Comparison of ENCODE assay signal across 1 cellular context in the genomic region with DNA sequence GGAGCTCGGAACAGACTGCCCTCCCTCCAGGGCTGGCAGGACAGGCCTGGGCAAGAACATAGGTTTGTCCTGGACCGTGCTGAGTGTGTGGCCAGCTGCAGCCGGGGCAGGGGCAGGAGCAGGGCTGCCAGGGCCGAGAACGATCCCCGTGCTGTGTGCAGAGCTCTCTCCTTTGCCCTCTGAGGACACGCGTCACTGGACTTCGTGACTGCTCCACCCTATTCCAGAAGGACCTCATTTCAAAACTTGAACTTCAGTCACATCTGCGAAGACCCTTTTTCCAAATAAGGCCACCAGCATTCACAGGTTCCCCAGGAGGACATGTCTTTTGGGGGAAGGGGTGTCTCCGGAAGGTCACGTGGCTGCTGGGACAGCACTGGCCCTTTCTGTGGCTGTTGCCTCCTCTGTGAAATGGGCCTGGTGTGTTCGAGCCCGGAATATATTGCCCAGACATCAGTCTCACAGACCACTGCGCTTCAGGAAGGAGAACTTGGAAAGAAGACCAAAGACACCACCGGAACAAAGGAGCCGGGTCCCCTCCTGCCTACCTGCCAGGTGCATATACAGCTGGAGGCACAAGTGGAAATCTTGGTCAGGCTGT.
TF ChIP-seq lines count a peak whose summit lies in the region.

No MANE protein-coding gene starts in this region.

TF ChIP-seq in HepG2, 621 proteins besides CTCF, POLR2A, EP300 and RAD21 (continued from another document and continues in another):
- TF ChIP-seq ZNF674 (CRISPR knock-in tag; IDR thresholded peaks at IDR 0.05; ENCODE audit: low read depth) (no peak), SSRP1 (CRISPR knock-in tag; IDR thresholded peaks at IDR 0.05) (0 out of 2 replicates have a peak, but pooled peaks have one; percentile 42), YEATS4 (CRISPR knock-in tag; IDR thresholded peaks at IDR 0.05; ENCODE audit: borderline replicate concordance) (no peak), SRF (IDR thresholded peaks at IDR 0.05; ENCODE audit: low read depth, low read length) (peak; percentile 77; the same call in 1 of the 2 replicates), TSC22D2 (CRISPR knock-in tag; IDR thresholded peaks at IDR 0.05; ENCODE audit: borderline replicate concordance) (no peak), TBL1XR1 (IDR thresholded peaks at IDR 0.05; ENCODE audit: borderline replicate concordance, low read length, partially characterized antibody) (no peak), ZNF839 (CRISPR knock-in tag; IDR thresholded peaks at IDR 0.05; ENCODE audit: borderline replicate concordance) (peak; percentile 35; the same call in 1 of the 2 replicates), FOSL2 (CRISPR knock-in tag; IDR thresholded peaks at IDR 0.05) (no peak), CEBPB (IDR thresholded peaks at IDR 0.05; ENCODE audit: borderline replicate concordance, low read depth, low read length) (no peak), KAT8 (CRISPR knock-in tag; IDR thresholded peaks at IDR 0.05) (no peak), HNRNPUL1 (IDR thresholded peaks at IDR 0.05; ENCODE audit: low read depth, low read length) (no peak), KDM2A (CRISPR knock-in tag; IDR thresholded peaks at IDR 0.05; ENCODE audit: borderline replicate concordance, low read depth) (no peak), IRF2 (CRISPR knock-in tag; IDR thresholded peaks at IDR 0.05) (no peak), RBAK (CRISPR knock-in tag; IDR thresholded peaks at IDR 0.05) (no peak), FOXA3 (CRISPR knock-in tag; IDR thresholded peaks at IDR 0.05) (no peak), ZFAT (CRISPR knock-in tag; conservative IDR thresholded peaks at IDR 0.05) (no peak), ZNF274 (CRISPR knock-in tag; IDR thresholded peaks at IDR 0.05) (no peak), ZNF441 (CRISPR knock-in tag; IDR thresholded peaks at IDR 0.05; ENCODE audit: borderline replicate concordance) (no peak), REPIN1 (CRISPR knock-in tag; IDR thresholded peaks at IDR 0.05; ENCODE audit: borderline replicate concordance, low read depth) (no peak), MAFF (IDR thresholded peaks at IDR 0.05; ENCODE audit: low read depth, low read length) (no peak), MEIS2 (CRISPR knock-in tag; IDR thresholded peaks at IDR 0.05) (no peak), ZNF546 (CRISPR knock-in tag; conservative IDR thresholded peaks at IDR 0.05) (no peak), ZNF232 (CRISPR knock-in tag; IDR thresholded peaks at IDR 0.05; ENCODE audit: borderline replicate concordance) (no peak), ZNF510 (CRISPR knock-in tag; IDR thresholded peaks at IDR 0.05; ENCODE audit: low read depth) (0 out of 2 replicates have a peak, but pooled peaks have one; percentile 36), ZNF138 (CRISPR knock-in tag; IDR thresholded peaks at IDR 0.05; ENCODE audit: low read depth) (no peak), ZNF556 (CRISPR knock-in tag; IDR thresholded peaks at IDR 0.05; ENCODE audit: borderline replicate concordance) (0 out of 2 replicates have a peak, but pooled peaks have one; percentile 16), HNRNPL (IDR thresholded peaks at IDR 0.05; ENCODE audit: low read depth, low read length) (0 out of 2 replicates have a peak, but pooled peaks have one; percentile 23), MAFG (CRISPR knock-in tag; IDR thresholded peaks at IDR 0.05) (no peak), AGO1 (IDR thresholded peaks at IDR 0.05; ENCODE audit: low read depth, low read length, poor library complexity, severe bottlenecking) (no peak), SRSF4 (IDR thresholded peaks at IDR 0.05; ENCODE audit: low read depth, low read length, poor library complexity, severe bottlenecking) (no peak), HCFC1 (IDR thresholded peaks at IDR 0.05; ENCODE audit: low read depth, low read length) (no peak), XBP1 (CRISPR knock-in tag; IDR thresholded peaks at IDR 0.05) (no peak), KDM5B (CRISPR knock-in tag; IDR thresholded peaks at IDR 0.05; ENCODE audit: borderline replicate concordance) (no peak), RBM22 (optimal IDR thresholded peaks at IDR 0.05; ENCODE audit: low read length) (peak; percentile 5), KAT7 (CRISPR knock-in tag; IDR thresholded peaks at IDR 0.05; ENCODE audit: borderline replicate concordance) (no peak), TBX3 (IDR thresholded peaks at IDR 0.05; ENCODE audit: borderline replicate concordance) (no peak), ZNF101 (CRISPR knock-in tag; IDR thresholded peaks at IDR 0.05; ENCODE audit: borderline replicate concordance, low read depth) (no peak), ZNF615 (CRISPR knock-in tag; IDR thresholded peaks at IDR 0.05; ENCODE audit: borderline replicate concordance) (no peak), SIX4 (CRISPR knock-in tag; IDR thresholded peaks at IDR 0.05) (no peak), ZNF841 (CRISPR knock-in tag; IDR thresholded peaks at IDR 0.05; ENCODE audit: borderline replicate concordance) (no peak), SP140L (CRISPR knock-in tag; IDR thresholded peaks at IDR 0.05; ENCODE audit: borderline replicate concordance) (no peak), AHR (CRISPR knock-in tag; IDR thresholded peaks at IDR 0.05) (no peak)
- TF ChIP-seq, protein P1, sequence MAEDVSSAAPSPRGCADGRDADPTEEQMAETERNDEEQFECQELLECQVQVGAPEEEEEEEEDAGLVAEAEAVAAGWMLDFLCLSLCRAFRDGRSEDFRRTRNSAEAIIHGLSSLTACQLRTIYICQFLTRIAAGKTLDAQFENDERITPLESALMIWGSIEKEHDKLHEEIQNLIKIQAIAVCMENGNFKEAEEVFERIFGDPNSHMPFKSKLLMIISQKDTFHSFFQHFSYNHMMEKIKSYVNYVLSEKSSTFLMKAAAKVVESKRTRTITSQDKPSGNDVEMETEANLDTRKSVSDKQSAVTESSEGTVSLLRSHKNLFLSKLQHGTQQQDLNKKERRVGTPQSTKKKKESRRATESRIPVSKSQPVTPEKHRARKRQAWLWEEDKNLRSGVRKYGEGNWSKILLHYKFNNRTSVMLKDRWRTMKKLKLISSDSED (CRISPR knock-in tag; IDR thresholded peaks at IDR 0.05): no peak
- TF ChIP-seq, protein P2, sequence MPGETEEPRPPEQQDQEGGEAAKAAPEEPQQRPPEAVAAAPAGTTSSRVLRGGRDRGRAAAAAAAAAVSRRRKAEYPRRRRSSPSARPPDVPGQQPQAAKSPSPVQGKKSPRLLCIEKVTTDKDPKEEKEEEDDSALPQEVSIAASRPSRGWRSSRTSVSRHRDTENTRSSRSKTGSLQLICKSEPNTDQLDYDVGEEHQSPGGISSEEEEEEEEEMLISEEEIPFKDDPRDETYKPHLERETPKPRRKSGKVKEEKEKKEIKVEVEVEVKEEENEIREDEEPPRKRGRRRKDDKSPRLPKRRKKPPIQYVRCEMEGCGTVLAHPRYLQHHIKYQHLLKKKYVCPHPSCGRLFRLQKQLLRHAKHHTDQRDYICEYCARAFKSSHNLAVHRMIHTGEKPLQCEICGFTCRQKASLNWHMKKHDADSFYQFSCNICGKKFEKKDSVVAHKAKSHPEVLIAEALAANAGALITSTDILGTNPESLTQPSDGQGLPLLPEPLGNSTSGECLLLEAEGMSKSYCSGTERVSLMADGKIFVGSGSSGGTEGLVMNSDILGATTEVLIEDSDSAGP (CRISPR knock-in tag; IDR thresholded peaks at IDR 0.05; ENCODE audit: borderline replicate concordance): no peak
- TF ChIP-seq, protein P3, sequence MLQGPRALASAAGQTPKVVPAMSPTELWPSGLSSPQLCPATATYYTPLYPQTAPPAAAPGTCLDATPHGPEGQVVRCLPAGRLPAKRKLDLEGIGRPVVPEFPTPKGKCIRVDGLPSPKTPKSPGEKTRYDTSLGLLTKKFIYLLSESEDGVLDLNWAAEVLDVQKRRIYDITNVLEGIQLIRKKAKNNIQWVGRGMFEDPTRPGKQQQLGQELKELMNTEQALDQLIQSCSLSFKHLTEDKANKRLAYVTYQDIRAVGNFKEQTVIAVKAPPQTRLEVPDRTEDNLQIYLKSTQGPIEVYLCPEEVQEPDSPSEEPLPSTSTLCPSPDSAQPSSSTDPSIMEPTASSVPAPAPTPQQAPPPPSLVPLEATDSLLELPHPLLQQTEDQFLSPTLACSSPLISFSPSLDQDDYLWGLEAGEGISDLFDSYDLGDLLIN (CRISPR knock-in tag; IDR thresholded peaks at IDR 0.05; ENCODE audit: borderline replicate concordance): no peak
- TF ChIP-seq, protein P4, sequence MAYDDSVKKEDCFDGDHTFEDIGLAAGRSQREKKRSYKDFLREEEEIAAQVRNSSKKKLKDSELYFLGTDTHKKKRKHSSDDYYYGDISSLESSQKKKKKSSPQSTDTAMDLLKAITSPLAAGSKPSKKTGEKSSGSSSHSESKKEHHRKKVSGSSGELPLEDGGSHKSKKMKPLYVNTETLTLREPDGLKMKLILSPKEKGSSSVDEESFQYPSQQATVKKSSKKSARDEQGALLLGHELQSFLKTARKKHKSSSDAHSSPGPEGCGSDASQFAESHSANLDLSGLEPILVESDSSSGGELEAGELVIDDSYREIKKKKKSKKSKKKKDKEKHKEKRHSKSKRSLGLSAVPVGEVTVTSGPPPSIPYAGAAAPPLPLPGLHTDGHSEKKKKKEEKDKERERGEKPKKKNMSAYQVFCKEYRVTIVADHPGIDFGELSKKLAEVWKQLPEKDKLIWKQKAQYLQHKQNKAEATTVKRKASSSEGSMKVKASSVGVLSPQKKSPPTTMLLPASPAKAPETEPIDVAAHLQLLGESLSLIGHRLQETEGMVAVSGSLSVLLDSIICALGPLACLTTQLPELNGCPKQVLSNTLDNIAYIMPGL (CRISPR knock-in tag; IDR thresholded peaks at IDR 0.05; ENCODE audit: borderline replicate concordance in 1 of 2, low read depth in 1 of 2): no peak
- TF ChIP-seq, protein P5, sequence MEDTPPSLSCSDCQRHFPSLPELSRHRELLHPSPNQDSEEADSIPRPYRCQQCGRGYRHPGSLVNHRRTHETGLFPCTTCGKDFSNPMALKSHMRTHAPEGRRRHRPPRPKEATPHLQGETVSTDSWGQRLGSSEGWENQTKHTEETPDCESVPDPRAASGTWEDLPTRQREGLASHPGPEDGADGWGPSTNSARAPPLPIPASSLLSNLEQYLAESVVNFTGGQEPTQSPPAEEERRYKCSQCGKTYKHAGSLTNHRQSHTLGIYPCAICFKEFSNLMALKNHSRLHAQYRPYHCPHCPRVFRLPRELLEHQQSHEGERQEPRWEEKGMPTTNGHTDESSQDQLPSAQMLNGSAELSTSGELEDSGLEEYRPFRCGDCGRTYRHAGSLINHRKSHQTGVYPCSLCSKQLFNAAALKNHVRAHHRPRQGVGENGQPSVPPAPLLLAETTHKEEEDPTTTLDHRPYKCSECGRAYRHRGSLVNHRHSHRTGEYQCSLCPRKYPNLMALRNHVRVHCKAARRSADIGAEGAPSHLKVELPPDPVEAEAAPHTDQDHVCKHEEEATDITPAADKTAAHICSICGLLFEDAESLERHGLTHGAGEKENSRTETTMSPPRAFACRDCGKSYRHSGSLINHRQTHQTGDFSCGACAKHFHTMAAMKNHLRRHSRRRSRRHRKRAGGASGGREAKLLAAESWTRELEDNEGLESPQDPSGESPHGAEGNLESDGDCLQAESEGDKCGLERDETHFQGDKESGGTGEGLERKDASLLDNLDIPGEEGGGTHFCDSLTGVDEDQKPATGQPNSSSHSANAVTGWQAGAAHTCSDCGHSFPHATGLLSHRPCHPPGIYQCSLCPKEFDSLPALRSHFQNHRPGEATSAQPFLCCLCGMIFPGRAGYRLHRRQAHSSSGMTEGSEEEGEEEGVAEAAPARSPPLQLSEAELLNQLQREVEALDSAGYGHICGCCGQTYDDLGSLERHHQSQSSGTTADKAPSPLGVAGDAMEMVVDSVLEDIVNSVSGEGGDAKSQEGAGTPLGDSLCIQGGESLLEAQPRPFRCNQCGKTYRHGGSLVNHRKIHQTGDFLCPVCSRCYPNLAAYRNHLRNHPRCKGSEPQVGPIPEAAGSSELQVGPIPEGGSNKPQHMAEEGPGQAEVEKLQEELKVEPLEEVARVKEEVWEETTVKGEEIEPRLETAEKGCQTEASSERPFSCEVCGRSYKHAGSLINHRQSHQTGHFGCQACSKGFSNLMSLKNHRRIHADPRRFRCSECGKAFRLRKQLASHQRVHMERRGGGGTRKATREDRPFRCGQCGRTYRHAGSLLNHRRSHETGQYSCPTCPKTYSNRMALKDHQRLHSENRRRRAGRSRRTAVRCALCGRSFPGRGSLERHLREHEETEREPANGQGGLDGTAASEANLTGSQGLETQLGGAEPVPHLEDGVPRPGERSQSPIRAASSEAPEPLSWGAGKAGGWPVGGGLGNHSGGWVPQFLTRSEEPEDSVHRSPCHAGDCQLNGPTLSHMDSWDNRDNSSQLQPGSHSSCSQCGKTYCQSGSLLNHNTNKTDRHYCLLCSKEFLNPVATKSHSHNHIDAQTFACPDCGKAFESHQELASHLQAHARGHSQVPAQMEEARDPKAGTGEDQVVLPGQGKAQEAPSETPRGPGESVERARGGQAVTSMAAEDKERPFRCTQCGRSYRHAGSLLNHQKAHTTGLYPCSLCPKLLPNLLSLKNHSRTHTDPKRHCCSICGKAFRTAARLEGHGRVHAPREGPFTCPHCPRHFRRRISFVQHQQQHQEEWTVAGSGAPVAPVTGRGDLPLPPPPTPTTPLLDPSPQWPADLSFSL (CRISPR knock-in tag; IDR thresholded peaks at IDR 0.05): no peak
- TF ChIP-seq, protein P6, sequence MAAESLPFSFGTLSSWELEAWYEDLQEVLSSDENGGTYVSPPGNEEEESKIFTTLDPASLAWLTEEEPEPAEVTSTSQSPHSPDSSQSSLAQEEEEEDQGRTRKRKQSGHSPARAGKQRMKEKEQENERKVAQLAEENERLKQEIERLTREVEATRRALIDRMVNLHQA (CRISPR knock-in tag; IDR thresholded peaks at IDR 0.05): no peak
- TF ChIP-seq, protein P7, sequence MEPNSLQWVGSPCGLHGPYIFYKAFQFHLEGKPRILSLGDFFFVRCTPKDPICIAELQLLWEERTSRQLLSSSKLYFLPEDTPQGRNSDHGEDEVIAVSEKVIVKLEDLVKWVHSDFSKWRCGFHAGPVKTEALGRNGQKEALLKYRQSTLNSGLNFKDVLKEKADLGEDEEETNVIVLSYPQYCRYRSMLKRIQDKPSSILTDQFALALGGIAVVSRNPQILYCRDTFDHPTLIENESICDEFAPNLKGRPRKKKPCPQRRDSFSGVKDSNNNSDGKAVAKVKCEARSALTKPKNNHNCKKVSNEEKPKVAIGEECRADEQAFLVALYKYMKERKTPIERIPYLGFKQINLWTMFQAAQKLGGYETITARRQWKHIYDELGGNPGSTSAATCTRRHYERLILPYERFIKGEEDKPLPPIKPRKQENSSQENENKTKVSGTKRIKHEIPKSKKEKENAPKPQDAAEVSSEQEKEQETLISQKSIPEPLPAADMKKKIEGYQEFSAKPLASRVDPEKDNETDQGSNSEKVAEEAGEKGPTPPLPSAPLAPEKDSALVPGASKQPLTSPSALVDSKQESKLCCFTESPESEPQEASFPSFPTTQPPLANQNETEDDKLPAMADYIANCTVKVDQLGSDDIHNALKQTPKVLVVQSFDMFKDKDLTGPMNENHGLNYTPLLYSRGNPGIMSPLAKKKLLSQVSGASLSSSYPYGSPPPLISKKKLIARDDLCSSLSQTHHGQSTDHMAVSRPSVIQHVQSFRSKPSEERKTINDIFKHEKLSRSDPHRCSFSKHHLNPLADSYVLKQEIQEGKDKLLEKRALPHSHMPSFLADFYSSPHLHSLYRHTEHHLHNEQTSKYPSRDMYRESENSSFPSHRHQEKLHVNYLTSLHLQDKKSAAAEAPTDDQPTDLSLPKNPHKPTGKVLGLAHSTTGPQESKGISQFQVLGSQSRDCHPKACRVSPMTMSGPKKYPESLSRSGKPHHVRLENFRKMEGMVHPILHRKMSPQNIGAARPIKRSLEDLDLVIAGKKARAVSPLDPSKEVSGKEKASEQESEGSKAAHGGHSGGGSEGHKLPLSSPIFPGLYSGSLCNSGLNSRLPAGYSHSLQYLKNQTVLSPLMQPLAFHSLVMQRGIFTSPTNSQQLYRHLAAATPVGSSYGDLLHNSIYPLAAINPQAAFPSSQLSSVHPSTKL (CRISPR knock-in tag; IDR thresholded peaks at IDR 0.05): no peak
